In genomic region chr3:176939022-176939817, GRCh38 we compare ENCODE assay signal across 8 cellular contexts.
DNase-seq lines count a peak whose midpoint lies in the region; ATAC-seq and TF ChIP-seq lines count a peak whose summit lies in the region.

No MANE protein-coding gene starts in this region.

- BruUV-seq in IMR-90 (replicated peaks; lab: Mats Ljungman, UMichigan): no TSS peak

- H4K20me1 ChIP-seq in IMR-90 (ENCODE audit: insufficient read depth, low read length): no peaks in the 10 kb centered on the region

- H3K36me3 Mint-ChIP-seq in activated T-cell treated with anti-CD3 and anti-CD28 coated beads, Interleukin-2, amount 50 U/mL, for 24 hours (ENCODE audit: low read depth): no peaks in the 10 kb centered on the region

- no peaks in the 10 kb centered on the region for H3K27me3 ChIP-seq in IMR-90 (ENCODE audit: control insufficient read depth, insufficient read depth, low read length)

- CTCF ChIA-PET in IMR-90 (lab: Yijun Ruan, JAX): interaction anchor here (1.0 to 1.9 kb wide), 5 partner anchors 12 to 425 kb away, joined by 3 to 12 read pairs (median 5); no protein-coding TSS in a partner anchor

- no peak overlapping the region for H3K4ac ChIP-seq in IMR-90 (ENCODE audit: low read depth, low read length)

- intact Hi-C loops in IMR-90 (cut with micrococcal nuclease) (loop anchor here (1.0 to 10.0 kb wide), 5 partner anchors 67 to 1445 kb away; no protein-coding TSS in a partner anchor), head of caudate nucleus (cut with DNase I) (loop anchor here (10.0 kb wide), 1 partner anchor 64 kb away; no protein-coding TSS in a partner anchor)

- no peak overlapping the region for H2AK5ac ChIP-seq in IMR-90 (ENCODE audit: low read depth, low read length)

- H3K4me1 Mint-ChIP-seq in activated T-cell treated with anti-CD3 and anti-CD28 coated beads, Interleukin-2, amount 50 U/mL, for 24 hours (ENCODE audit: low read depth): no peaks in the 10 kb centered on the region

- H3K4me3 ChIP-seq in IMR-90 (ENCODE audit: insufficient read depth, low read depth, low read length): no peak overlapping the region

- peak; percentile 87 for TF ChIP-seq CTCF in IMR-90 (conservative IDR thresholded peaks at IDR 0.05; ENCODE audit: low read depth, low read length)

- H3K27me3 Mint-ChIP-seq in activated T-cell treated with anti-CD3 and anti-CD28 coated beads, Interleukin-2, amount 50 U/mL, for 24 hours: peaks cover 2% of the 10 kb centered on the region

- no peak overlapping the region for H2BK120ac ChIP-seq in IMR-90 (ENCODE audit: low read depth, low read length)

- ATAC-seq in GM21723 (IDR thresholded peaks at IDR 0.05; ENCODE audit: unreplicated experiment) (peak; percentile 99), IMR-90 (ENCODE audit: low read depth) (peak; percentile 90)

- in situ Hi-C loops in IMR-90 (cut with MboI; ENCODE audit: low sequenced_read_pairs): no loop called here

- no peak overlapping the region for H2BK5ac ChIP-seq in IMR-90 (ENCODE audit: low read depth, low read length, poor library complexity, severe bottlenecking)

- H2BK20ac ChIP-seq in IMR-90 (ENCODE audit: low read depth, low read length): no peak overlapping the region

- no peak overlapping the region for H4K91ac ChIP-seq in IMR-90 (ENCODE audit: insufficient read depth, low read depth, low read length)

- H3K9me3 Mint-ChIP-seq in activated T-cell treated with anti-CD3 and anti-CD28 coated beads, Interleukin-2, amount 50 U/mL, for 24 hours: no peaks in the 10 kb centered on the region

- POLR2A ChIA-PET in IMR-90 (lab: Charles Lee; ENCODE audit: unreplicated experiment): no interaction called here

- dilution Hi-C loops in IMR-90 (cut with HindIII; ENCODE audit: low sequenced_read_pairs, unreplicated experiment): no loop called here

- no peak overlapping the region for H3K27ac Mint-ChIP-seq in activated T-cell treated with anti-CD3 and anti-CD28 coated beads, Interleukin-2, amount 50 U/mL, for 24 hours

- H4K8ac ChIP-seq in IMR-90 (ENCODE audit: low read depth in 2 of 2, low read length in 2 of 2): no peak overlapping the region

- no peak for TF ChIP-seq POLR2A in IMR-90 (IDR thresholded peaks at IDR 0.05; ENCODE audit: low read depth, low read length)

- H3K4me3 Mint-ChIP-seq in activated T-cell treated with anti-CD3 and anti-CD28 coated beads, Interleukin-2, amount 50 U/mL, for 24 hours: no peak overlapping the region

- H2AK9ac ChIP-seq in IMR-90 (replicated peaks; ENCODE audit: low read depth, low read length, poor library complexity): no peak overlapping the region

- WGBS in IMR-90 (ENCODE audit: extremely low coverage in 2 of 2, insufficient read length in 1 of 2), 2 experiments: no CpG with 5 or more reads among the region's 10 CpGs

- no peak overlapping the region for H2BK15ac ChIP-seq in IMR-90 (ENCODE audit: low read depth, low read length)

- no peak overlapping the region for H2AFZ ChIP-seq in IMR-90 (replicated peaks; ENCODE audit: low read length, poor library complexity)

- H3K9ac ChIP-seq in IMR-90 (ENCODE audit: low read depth, low read length): no peak overlapping the region

- no peaks in the 10 kb centered on the region for H3K36me3 ChIP-seq in IMR-90 (ENCODE audit: control insufficient read depth, insufficient read depth, low read length)

- no peak overlapping the region for H3K56ac ChIP-seq in IMR-90 (ENCODE audit: extremely low read depth, insufficient read depth, low read length)

- no peak overlapping the region for H3K23ac ChIP-seq in IMR-90 (ENCODE audit: low read depth, low read length)

- peak; percentile 85 for TF ChIP-seq RAD21 in IMR-90 (IDR thresholded peaks at IDR 0.05; ENCODE audit: low read length)

- no peak overlapping the region for H3K14ac ChIP-seq in IMR-90 (replicated peaks; ENCODE audit: low read depth, low read length)

- H3K18ac ChIP-seq in IMR-90 (ENCODE audit: low read depth, low read length): no peak overlapping the region

- H3K27ac ChIP-seq in IMR-90 (ENCODE audit: insufficient read depth, low read length): no peak overlapping the region

- no peak overlapping the region for H3K4me2 ChIP-seq in IMR-90 (ENCODE audit: low read depth, low read length)

- DNase-seq in activated T-cell treated with anti-CD3 and anti-CD28 coated beads for 24 hours (ENCODE audit: low read depth): peak; percentile 10
- no peak for DNase-seq in activated T-cell treated with anti-CD3 and anti-CD28 coated beads, Interleukin-2, amount 50 U/mL, for 24 hours
- peak; percentile 86 for DNase-seq in IMR-90
- peak; percentile 81 for DNase-seq in NOMO-1 treated with DMSO at 0.1 percent for 48 hours (lab: John Stamatoyannopoulos, UW; ENCODE audit: unreplicated experiment)
- DNase-seq in activated naive CD4-positive, alpha-beta T cell treated with anti-CD3 and anti-CD28 coated beads, Interleukin-2, amount 50 U/mL, for 16 hours: peak; percentile 13
- DNase-seq in head of caudate nucleus: peak in 26 of 42 donors; percentile 10 to 76 (median 40)
- DNase-seq in retina: peak; percentile 58

- H3K4me1 ChIP-seq in IMR-90 (ENCODE audit: control insufficient read depth, insufficient read depth, low read length): no peaks in the 10 kb centered on the region

- H3K9me1 ChIP-seq in IMR-90 (ENCODE audit: insufficient read depth, low read length): no peaks in the 10 kb centered on the region

- no peaks in the 10 kb centered on the region for H3K9me3 ChIP-seq in IMR-90 (ENCODE audit: control insufficient read depth, insufficient read depth, low read length)

- no peaks in the 10 kb centered on the region for H3K79me1 ChIP-seq in IMR-90 (ENCODE audit: low read depth in 1 of 2, low read length in 2 of 2)

- H4K5ac ChIP-seq in IMR-90 (ENCODE audit: low read depth, low read length): no peak overlapping the region

TF ChIP-seq in IMR-90, 13 proteins besides CTCF, POLR2A, EP300 and RAD21:
- TF ChIP-seq SMC3 (IDR thresholded peaks at IDR 0.05; ENCODE audit: low read depth, low read length) (peak; percentile 71), CEBPB (IDR thresholded peaks at IDR 0.05; ENCODE audit: low read depth, low read length) (peak; percentile 96), NFE2L2 (IDR thresholded peaks at IDR 0.05; ENCODE audit: low read depth, low read length) (no peak)
